Comparison of ENCODE assay signal across 11 cellular contexts in genomic region chr18:4653418-4653817, GRCh38.
"Had no signal": no experiment of that assay in that cellular context is flagged by ENCODE, and none has a peak within 500 bp of the region (broad histone marks: within the 10 kb centered on the region; RNA-seq: fewer than 3 reads in every experiment).

No MANE protein-coding gene starts in this region.

- H3K9ac ChIP-seq: GM23248 had no signal

- H3K27ac ChIP-seq: GM23248 had no signal

- H3K9me3 ChIP-seq: HAP-1 had no signal

- FAIRE-seq: H1, H54 had no signal

- H2AFZ ChIP-seq: GM23248, GM23338 had no signal

- H3K4me3 ChIP-seq: GM23248, GM23338, HAP-1 had no signal

- H3K36me3 ChIP-seq: HAP-1 had no signal

- H3K4me1 ChIP-seq: HAP-1 had no signal

- H3K4me2 ChIP-seq: GM23338 had no signal

- DNase-seq: GM23248, GOT3, H7, H9, HCEC 1CT, HFFc6 had no signal

- ATAC-seq: GM23338, HCT116 had no signal
